Comparison of ENCODE assay signal across 12 cellular contexts in genomic region chr1:202134645-202135172, GRCh38. TPM values are rescaled to one million over a fixed set of nuclear protein-coding genes. Genes with fewer than 3 reads are reported as not detected.
DNase-seq lines count a peak whose midpoint lies in the region; ATAC-seq and TF ChIP-seq lines count a peak whose summit lies in the region.
"Had no signal": no experiment of that assay in that cellular context is flagged by ENCODE, and none has a peak within 500 bp of the region (broad histone marks: within the 10 kb centered on the region; RNA-seq: fewer than 3 reads in every experiment).

No MANE protein-coding gene starts in this region.

- peaks cover 3% of the 10 kb centered on the region for H3K36me3 Mint-ChIP-seq in activated CD4-positive, alpha-beta memory T cell treated with anti-CD3 and anti-CD28 coated beads for 36 hours

- intact Hi-C loops in adrenal gland (cut with DNase I): no loop called here
- intact Hi-C loops in activated CD4-positive, alpha-beta memory T cell treated with anti-CD3 and anti-CD28 coated beads for 36 hours (cut with micrococcal nuclease): loop anchor here (2.0 to 5.0 kb wide), 2 partner anchors 126 to 237 kb away; no protein-coding TSS in a partner anchor

- TF ChIP-seq CTCF in adrenal gland (IDR thresholded peaks at IDR 0.05) (no peak), suprapubic skin (IDR thresholded peaks at IDR 0.05) (no peak)

- CTCF ChIA-PET in activated CD4-positive, alpha-beta memory T cell treated with anti-CD3 and anti-CD28 coated beads for 36 hours (lab: Charles Lee): interaction anchor here (0.8 to 4.7 kb wide), 20 partner anchors 9 to 261 kb away, joined by 3 to 53 read pairs (median 5); partner anchors contain the start of genes ARL8A, PTPN7 and RNPEP

- TF ChIP-seq EP300 in suprapubic skin (IDR thresholded peaks at IDR 0.05): no peak

- POLR2A ChIA-PET in activated CD4-positive, alpha-beta memory T cell treated with anti-CD3 and anti-CD28 coated beads for 36 hours (lab: Charles Lee): interaction anchor here (1.3 kb wide), 1 partner anchor 241 kb away, joined by 3 read pairs; no protein-coding TSS in a partner anchor

- no peaks in the 10 kb centered on the region for H3K27me3 Mint-ChIP-seq in activated CD4-positive, alpha-beta memory T cell treated with anti-CD3 and anti-CD28 coated beads for 36 hours
- H3K27me3 Mint-ChIP-seq: activated CD4-positive, alpha-beta T cell treated with anti-CD3 and anti-CD28 coated beads, Interleukin-2, amount 10 ng/mL, durations not matched to agents 24 days and 14 days; dendritic cell treated with granulocyte-macrophage colony-stimulating factor and Interleukin-4, amounts not matched to agents 40 ng/mL and 50 ng/mL, for 4 days had no signal

- peak; percentile 82 for ATAC-seq in left lobe of liver

- H3K4me1 ChIP-seq in adrenal gland (replicated peaks in 1 of 2) (peaks cover 38 to 52% of the 10 kb centered on the region in 2 donors), suprapubic skin (peaks cover 57% of the 10 kb centered on the region)

- no peaks in the 10 kb centered on the region for H3K9me3 ChIP-seq in adrenal gland (replicated peaks in 1 of 3)
- H3K9me3 ChIP-seq in suprapubic skin: no peaks in the 10 kb centered on the region
- H3K9me3 ChIP-seq: Peyer's patch had no signal

- no peak overlapping the region for H3K4me3 Mint-ChIP-seq in activated CD4-positive, alpha-beta memory T cell treated with anti-CD3 and anti-CD28 coated beads for 36 hours
- H3K4me3 Mint-ChIP-seq: activated CD4-positive, alpha-beta T cell treated with anti-CD3 and anti-CD28 coated beads, Interleukin-2, amount 10 ng/mL, durations not matched to agents 24 days and 14 days; dendritic cell treated with granulocyte-macrophage colony-stimulating factor and Interleukin-4, amounts not matched to agents 40 ng/mL and 50 ng/mL, for 4 days; mesothelial cell of epicardium had no signal

- H3K9me3 Mint-ChIP-seq in activated CD4-positive, alpha-beta memory T cell treated with anti-CD3 and anti-CD28 coated beads for 36 hours: no peaks in the 10 kb centered on the region
- H3K9me3 Mint-ChIP-seq: activated CD4-positive, alpha-beta T cell treated with anti-CD3 and anti-CD28 coated beads, Interleukin-2, amount 10 ng/mL, durations not matched to agents 24 days and 14 days; dendritic cell treated with granulocyte-macrophage colony-stimulating factor and Interleukin-4, amounts not matched to agents 40 ng/mL and 50 ng/mL, for 4 days; mesothelial cell of epicardium had no signal

- no peaks in the 10 kb centered on the region for H3K27me3 ChIP-seq in adrenal gland
- no peaks in the 10 kb centered on the region for H3K27me3 ChIP-seq in suprapubic skin
- H3K27me3 ChIP-seq: Peyer's patch had no signal

- no peak for TF ChIP-seq POLR2A in adrenal gland (IDR thresholded peaks at IDR 0.05)
- TF ChIP-seq POLR2A in suprapubic skin (IDR thresholded peaks at IDR 0.05): no peak

- peak in 1 of 7 donors; percentile 36 for DNase-seq in adrenal gland
- peak; percentile 80 for DNase-seq in left lobe of liver (ENCODE audit: low spot score)
- DNase-seq in suprapubic skin (ENCODE audit: low spot score in 2 of 2): no peak
- no peak for DNase-seq in activated CD4-positive, CD25-positive, alpha-beta regulatory T cell (lab: John Stamatoyannopoulos, UW)
- no peak for DNase-seq in NCI-H1436 (lab: John Stamatoyannopoulos, UW)
- no peak for DNase-seq in activated CD4-positive, alpha-beta memory T cell treated with anti-CD3 and anti-CD28 coated beads for 36 hours
- DNase-seq: amniotic stem cell had no signal

- H3K4me3 ChIP-seq in adrenal gland (no peak overlapping the region), suprapubic skin (no peak overlapping the region)
- H3K4me3 ChIP-seq: Peyer's patch had no signal

- H3K27ac ChIP-seq in adrenal gland: peak overlapping the region in 3 of 5 donors; percentile 42 to 95 (median 74)
- peak overlapping the region; percentile 93 for H3K27ac ChIP-seq in suprapubic skin
- H3K27ac ChIP-seq: Peyer's patch had no signal

- WGBS in adrenal gland, 4 donors: 62 to 74% (median 72%) methylated on average over 12 to 13 of the region's 13 CpGs
- 69% methylated on average over 13 of the region's 13 CpGs for WGBS in suprapubic skin

- H3K27ac Mint-ChIP-seq in activated CD4-positive, alpha-beta memory T cell treated with anti-CD3 and anti-CD28 coated beads for 36 hours: no peak overlapping the region
- H3K27ac Mint-ChIP-seq: activated CD4-positive, alpha-beta T cell treated with anti-CD3 and anti-CD28 coated beads, Interleukin-2, amount 10 ng/mL, durations not matched to agents 24 days and 14 days had no signal

- H3K36me3 ChIP-seq in adrenal gland (replicated peaks in 1 of 2) (peaks cover 0 to 47% of the 10 kb centered on the region in 2 donors), suprapubic skin (peaks cover 41% of the 10 kb centered on the region)

- no peaks in the 10 kb centered on the region for H3K4me1 Mint-ChIP-seq in activated CD4-positive, alpha-beta memory T cell treated with anti-CD3 and anti-CD28 coated beads for 36 hours (ENCODE audit: low read depth)

RNA-seq across cellular contexts. Expression of gene ARL8A, which starts 9.8 kb away (rescaled TPM):
- total RNA-seq in adrenal gland (100 to 1,000 TPM in 1 of 8 donors, 10 to 100 TPM in 7; 34.3 to 115 (median 64.8) TPM), left lobe of liver (34.6 TPM), suprapubic skin (10 to 100 TPM; 41.1 to 46.3 (median 43.0) TPM)
- 10 to 100 TPM; 26.4 to 71.2 (median 28.6) TPM for polyA plus RNA-seq in adrenal gland
- 10 to 100 TPM; 38.2 to 40.4 TPM for total RNA-seq in activated CD4-positive, alpha-beta memory T cell treated with anti-CD3 and anti-CD28 coated beads for 36 hours

RNA-seq across cellular contexts. Expression of gene GPR37L1, which starts 12.0 kb away (rescaled TPM):
- total RNA-seq in adrenal gland (under 1 TPM in 7 of 8 donors, not detected in 1; 0.14 to 0.49 (median 0.30) TPM), left lobe of liver (not detected), suprapubic skin (not detected)
- polyA plus RNA-seq in adrenal gland: under 1 TPM; 0.02 to 0.24 (median 0.13) TPM
- total RNA-seq in activated CD4-positive, alpha-beta memory T cell treated with anti-CD3 and anti-CD28 coated beads for 36 hours: not detected
- total RNA-seq: activated CD4-positive, alpha-beta T cell treated with anti-CD3 and anti-CD28 coated beads, Interleukin-2, amount 10 ng/mL, durations not matched to agents 24 days and 14 days had no signal
- polyA plus RNA-seq: BJ had no signal

RNA-seq across cellular contexts. Expression of gene PTPN7, which starts 25.7 kb away (rescaled TPM):
- total RNA-seq in adrenal gland (10 to 100 TPM in 5 of 8 donors, 1 to 10 TPM in 3; 2.5 to 35.8 (median 16.4) TPM), left lobe of liver (0.86 TPM), suprapubic skin (1 to 10 TPM in 1 of 4 donors, under 1 TPM in 2, not detected in 1; 0.42 to 2.7 (median 0.60) TPM)
- polyA plus RNA-seq in adrenal gland: 10 to 100 TPM; 13.4 to 45.4 (median 15.0) TPM
- total RNA-seq in activated CD4-positive, alpha-beta memory T cell treated with anti-CD3 and anti-CD28 coated beads for 36 hours: 100 to 1,000 TPM; 197 to 199 TPM
- polyA plus RNA-seq: BJ had no signal

RNA-seq across cellular contexts. Expression of gene LGR6, which starts 58.9 kb away (rescaled TPM):
- total RNA-seq in adrenal gland (under 1 TPM in 6 of 8 donors, not detected in 2; 0.10 to 0.54 (median 0.16) TPM), left lobe of liver (1.4 TPM), suprapubic skin (1 to 10 TPM; 1.6 to 4.9 (median 4.1) TPM)
- polyA plus RNA-seq in adrenal gland: 1 to 10 TPM in 1 of 3 donors, under 1 TPM in 1, not detected in 1; 0.48 to 1.0 TPM
- total RNA-seq in activated CD4-positive, alpha-beta memory T cell treated with anti-CD3 and anti-CD28 coated beads for 36 hours: under 1 TPM; 0.05 to 0.10 TPM
- total RNA-seq: activated CD4-positive, alpha-beta T cell treated with anti-CD3 and anti-CD28 coated beads, Interleukin-2, amount 10 ng/mL, durations not matched to agents 24 days and 14 days had no signal
- polyA plus RNA-seq: BJ had no signal

Comparison
In these comparisons a context has a peak if more than half of its experiments do, and no peak if none do; other contexts are left out.
1. RNA of gene PTPN7, which starts 25.7 kb away (total RNA-seq): 197 to 199 TPM in activated CD4-positive, alpha-beta memory T cell treated with anti-CD3 and anti-CD28 coated beads for 36 hours; 2.5 to 35.8 TPM in adrenal gland, 0.86 TPM in left lobe of liver (single experiment) and 0.42 to 2.7 TPM in suprapubic skin; every median in the first group is over 4 times any median in the second.